ENCODE assay signal across 8 cellular contexts in genomic region chr6:132456700-132457143, GRCh38. TPM values are rescaled to one million over a fixed set of nuclear protein-coding genes. Genes with fewer than 3 reads are reported as not detected.
DNase-seq lines count a peak whose midpoint lies in the region; ATAC-seq and TF ChIP-seq lines count a peak whose summit lies in the region.
"Had no signal": no experiment of that assay in that cellular context is flagged by ENCODE, and none has a peak within 500 bp of the region (broad histone marks: within the 10 kb centered on the region; RNA-seq: fewer than 3 reads in every experiment).

No MANE protein-coding gene starts in this region.

- H3K27me3 Mint-ChIP-seq in activated B cell treated with CpG ODN at 0.5 μM for 24 hours = no peaks in the 10 kb centered on the region

- CTCF ChIA-PET in activated B cell treated with CpG ODN at 0.5 μM for 24 hours (lab: Charles Lee) = interaction anchor here (0.7 to 1.9 kb wide), 8 partner anchors 11 to 179 kb away, joined by 3 to 11 read pairs (median 4); no protein-coding TSS in a partner anchor

- no peak overlapping the region for H3K4me3 ChIP-seq in neutrophil (ENCODE audit: low read depth in 1 of 2, low read length in 1 of 2)
- H3K4me3 ChIP-seq: SJSA1 had no signal

- no peaks in the 10 kb centered on the region for H3K27me3 ChIP-seq in neutrophil
- H3K27me3 ChIP-seq: SJSA1 had no signal

- H3K36me3 Mint-ChIP-seq in activated B cell treated with CpG ODN at 0.5 μM for 24 hours (ENCODE audit: low read depth) = peaks cover 88% of the 10 kb centered on the region

- H3K36me3 ChIP-seq in neutrophil = peaks cover 67% of the 10 kb centered on the region

- intact Hi-C loops in activated B cell treated with CpG ODN at 0.5 μM for 24 hours (cut with micrococcal nuclease) = loop anchor here (1.0 to 5.0 kb wide), 2 partner anchors 9 to 104 kb away; no protein-coding TSS in a partner anchor

- peaks cover 31 to 32% of the 10 kb centered on the region in 2 experiments for H3K4me1 ChIP-seq in neutrophil (ENCODE audit: control insufficient read depth in 1 of 2, insufficient read depth in 1 of 2, low read depth in 1 of 2, low read length in 1 of 2)
- H3K4me1 ChIP-seq: SJSA1 had no signal

- no peaks in the 10 kb centered on the region for H3K9me3 Mint-ChIP-seq in activated B cell treated with CpG ODN at 0.5 μM for 24 hours

- DNase-seq in GM19238 (ENCODE audit: insufficient read length, low spot score) = peak; percentile 23
- DNase-seq in activated B cell treated with CpG ODN at 0.5 μM for 24 hours = no peak
- no peak for DNase-seq in NCI-H2107 (lab: John Stamatoyannopoulos, UW)
- DNase-seq in RKO (ENCODE audit: low spot score) = no peak
- DNase-seq in ureter (ENCODE audit: low spot score) = no peak

- H3K4me1 Mint-ChIP-seq in activated B cell treated with CpG ODN at 0.5 μM for 24 hours = peaks cover 28% of the 10 kb centered on the region

- H3K27ac Mint-ChIP-seq in activated B cell treated with CpG ODN at 0.5 μM for 24 hours = peak overlapping the region; percentile 62

- ATAC-seq in HG03025 (IDR thresholded peaks at IDR 0.05; ENCODE audit: low FRiP score, unreplicated experiment) (peak; percentile 96), activated B cell treated with CpG ODN at 0.5 μM for 24 hours (ENCODE audit: low read depth) (peak; percentile 28)

- POLR2A ChIA-PET in activated B cell treated with CpG ODN at 0.5 μM for 24 hours (lab: Charles Lee) = interaction anchor here (1.0 kb wide), 2 partner anchors 34 to 56 kb away, joined by 3 to 4 read pairs; partner anchors contain the start of gene STX7

- H3K27ac ChIP-seq in neutrophil = peak overlapping the region; percentile 81
- H3K27ac ChIP-seq: SJSA1 had no signal

- H3K9me3 ChIP-seq in neutrophil = no peaks in the 10 kb centered on the region
- H3K9me3 ChIP-seq: SJSA1 had no signal

- no peak overlapping the region for H3K4me3 Mint-ChIP-seq in activated B cell treated with CpG ODN at 0.5 μM for 24 hours

- TF ChIP-seq CTCF in activated B cell treated with CpG ODN at 0.5 μM for 24 hours (IDR thresholded peaks at IDR 0.05) (no peak), neutrophil (IDR thresholded peaks at IDR 0.05) (no peak)

RNA-seq across cellular contexts. Expression of gene MOXD1, which starts 55.4 kb away (rescaled TPM):
- total RNA-seq in activated B cell treated with CpG ODN at 0.5 μM for 24 hours = 3.2 and 3.7 TPM in 2 replicates
- 13.8 TPM for total RNA-seq in ureter

RNA-seq across cellular contexts. Expression of gene STX7, which starts 56.2 kb away (rescaled TPM):
- total RNA-seq in activated B cell treated with CpG ODN at 0.5 μM for 24 hours = 109 and 138 TPM in 2 replicates
- total RNA-seq in ureter = 71.6 TPM
